ENCODE assay signal across 10 cellular contexts in genomic region chr2:96954490-96954846, GRCh38. TPM values are rescaled to one million over a fixed set of nuclear protein-coding genes. Genes with fewer than 3 reads are reported as not detected.
DNase-seq lines count a peak whose midpoint lies in the region; ATAC-seq lines count a peak whose summit lies in the region.
"Had no signal": no experiment of that assay in that cellular context is flagged by ENCODE, and none has a peak within 500 bp of the region (broad histone marks: within the 10 kb centered on the region; RNA-seq: fewer than 3 reads in every experiment).

No MANE protein-coding gene starts in this region.

- ATAC-seq in GM18907 (IDR thresholded peaks at IDR 0.05; ENCODE audit: unreplicated experiment): peak; percentile 55
- no peak for ATAC-seq in HG03571 (IDR thresholded peaks at IDR 0.05; ENCODE audit: unreplicated experiment)
- ATAC-seq in GM19035 (IDR thresholded peaks at IDR 0.05; ENCODE audit: unreplicated experiment): no peak
- ATAC-seq: HCT116 had no signal

- DNase-seq in DMS153 treated with DMSO at 0.1 percent for 48 hours (lab: John Stamatoyannopoulos, UW; ENCODE audit: unreplicated experiment): peak; percentile 56
- DNase-seq in NCI-H146 (lab: John Stamatoyannopoulos, UW): peak; percentile 88
- peak; percentile 27 for DNase-seq in glomerular endothelial cell (ENCODE audit: extremely low read depth, low read depth, low spot score)
- no peak for DNase-seq in globus pallidus (ENCODE audit: low spot score)
- no peak for DNase-seq in NCI-H1930 (lab: John Stamatoyannopoulos, UW)
- DNase-seq: activated CD8-positive, alpha-beta memory T cell treated with anti-CD3 and anti-CD28 coated beads, Interleukin-2, amount 50 U/mL, for 48 hours had no signal

RNA-seq across cellular contexts. Expression of gene FAM178B, which starts 31.9 kb away (rescaled TPM):
- not detected in 2 replicates for total RNA-seq in glomerular endothelial cell

Comparison
In these comparisons a context has a peak if more than half of its experiments do, and no peak if none do; other contexts are left out.
1. DNase-seq: peak in DMS153 treated with DMSO at 0.1 percent for 48 hours (single experiment), NCI-H146 (single experiment) and glomerular endothelial cell (single experiment); none in globus pallidus (single experiment) and NCI-H1930 (0 of 2).